Comparison of ENCODE assay signal across 3 cellular contexts in genomic region chr2:65916177-65916576, GRCh38.
TF ChIP-seq lines count a peak whose summit lies in the region.

No MANE protein-coding gene starts in this region.

TF ChIP-seq in HepG2, 621 proteins besides CTCF, POLR2A, EP300 and RAD21:
- TF ChIP-seq KLF11 (CRISPR knock-in tag; IDR thresholded peaks at IDR 0.05) = no peak
- TF ChIP-seq CEBPB (IDR thresholded peaks at IDR 0.05; ENCODE audit: borderline replicate concordance, low read depth, low read length) = peak; percentile 67
- TF ChIP-seq DMTF1 (CRISPR knock-in tag; IDR thresholded peaks at IDR 0.05) = no peak

TF ChIP-seq in H1, 55 proteins besides CTCF, POLR2A, EP300 and RAD21:
- TF ChIP-seq CEBPB (IDR thresholded peaks at IDR 0.05; ENCODE audit: low read depth, low read length) = peak; percentile 5; the same call in 1 of the 2 replicates
- TF ChIP-seq POU5F1 (IDR thresholded peaks at IDR 0.05; ENCODE audit: low read depth, low read length) = no peak
- TF ChIP-seq NANOG (IDR thresholded peaks at IDR 0.05; ENCODE audit: insufficient read depth, low read depth, low read length, poor library complexity, severe bottlenecking) = no peak
- TF ChIP-seq CTBP2 (IDR thresholded peaks at IDR 0.05; ENCODE audit: borderline replicate concordance, insufficient read depth, insufficient read length, low read length) = no peak

TF ChIP-seq in SK-N-SH, 30 proteins besides CTCF, POLR2A, EP300 and RAD21:
- TF ChIP-seq ZBTB33 (IDR thresholded peaks at IDR 0.05; ENCODE audit: borderline replicate concordance, low read depth) (no peak), ELF1 (IDR thresholded peaks at IDR 0.05) (no peak), FOXM1 (IDR thresholded peaks at IDR 0.05; ENCODE audit: low read depth) (no peak), POLR2AphosphoS5 (IDR thresholded peaks at IDR 0.05; ENCODE audit: low read depth, low read length) (no peak), CHD2 (IDR thresholded peaks at IDR 0.05; ENCODE audit: low read length, partially characterized antibody) (no peak), TEAD4 (IDR thresholded peaks at IDR 0.05; ENCODE audit: borderline replicate concordance, insufficient read depth) (no peak)
